ENCODE assay signal across 8 cellular contexts in the genomic region with DNA sequence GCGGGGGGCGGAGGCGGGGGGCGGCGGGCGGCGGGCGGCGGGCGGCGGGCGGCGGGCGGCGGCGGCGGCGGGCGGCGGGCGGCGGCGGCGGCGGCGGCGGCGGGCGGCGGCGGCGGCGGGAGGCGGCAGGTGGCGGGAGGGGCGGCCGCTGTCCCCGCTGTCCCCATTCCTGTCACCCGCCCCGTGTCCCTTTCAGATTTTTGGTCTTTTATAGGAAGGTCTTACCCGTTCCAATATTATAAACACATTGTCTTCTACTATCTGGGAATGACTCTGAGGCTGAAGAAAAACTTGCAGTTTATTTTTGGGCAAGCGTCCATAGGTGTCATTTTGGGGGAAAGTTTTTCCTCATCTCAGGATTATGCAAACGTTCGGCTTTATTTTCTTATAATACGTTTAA. TPM values are rescaled to one million over a fixed set of nuclear protein-coding genes. Genes with fewer than 3 reads are reported as not detected.
DNase-seq lines count a peak whose midpoint lies in the region; ATAC-seq and TF ChIP-seq lines count a peak whose summit lies in the region.

No MANE protein-coding gene starts in this region.

- intact Hi-C loops in lower lobe of right lung (cut with DNase I) (no loop called here), upper lobe of right lung (cut with DNase I) (no loop called here)

- peaks cover 21% of the 10 kb centered on the region for H3K4me1 Mint-ChIP-seq in brain

- H3K4me1 ChIP-seq in lower lobe of right lung, result peaks cover 6% of the 10 kb centered on the region
- H3K4me1 ChIP-seq in upper lobe of right lung, result peaks cover 5% of the 10 kb centered on the region

- TF ChIP-seq CTCF in brain (conservative IDR thresholded peaks at IDR 0.05) (no peak), lower lobe of right lung (IDR thresholded peaks at IDR 0.05) (no peak), upper lobe of right lung (IDR thresholded peaks at IDR 0.05) (no peak)

- no peaks in the 10 kb centered on the region for H3K9me3 ChIP-seq in lower lobe of right lung
- H3K9me3 ChIP-seq in upper lobe of right lung, result no peaks in the 10 kb centered on the region

- H3K36me3 ChIP-seq in lower lobe of right lung, result no peaks in the 10 kb centered on the region
- no peaks in the 10 kb centered on the region for H3K36me3 ChIP-seq in upper lobe of right lung

- peak overlapping the region; percentile 90 to 98 (median 95) for H3K27ac Mint-ChIP-seq in brain

- no peak for ATAC-seq in lower lobe of right lung
- no peak for ATAC-seq in upper lobe of right lung
- no peak for ATAC-seq in HG03442 (IDR thresholded peaks at IDR 0.05; ENCODE audit: unreplicated experiment)
- ATAC-seq in GM21619 (IDR thresholded peaks at IDR 0.05; ENCODE audit: unreplicated experiment), result no peak

- H3K4me3 Mint-ChIP-seq in brain, result peak overlapping the region; percentile 89 to 96 (median 94)

- H3K27me3 Mint-ChIP-seq in brain, result peaks cover 9% of the 10 kb centered on the region

- H3K4me3 ChIP-seq in lower lobe of right lung (peak overlapping the region; percentile 57), upper lobe of right lung (peak overlapping the region; percentile 61)

- H3K36me3 Mint-ChIP-seq in brain, result peaks cover 16% of the 10 kb centered on the region

- no peaks in the 10 kb centered on the region for H3K27me3 ChIP-seq in lower lobe of right lung (ENCODE audit: low read depth)
- no peaks in the 10 kb centered on the region for H3K27me3 ChIP-seq in upper lobe of right lung

- H3K9me3 Mint-ChIP-seq in brain, result peaks cover 0 to 12% (median 5%) of the 10 kb centered on the region in 5 experiments

- H3K27ac ChIP-seq in lower lobe of right lung (peak overlapping the region; percentile 67), upper lobe of right lung (peak overlapping the region; percentile 71)

- DNase-seq in NCI-H1694 treated with DMSO at 0.1 percent for 48 hours (lab: John Stamatoyannopoulos, UW) (peak; percentile 35), NCI-H1694 (lab: John Stamatoyannopoulos, UW) (no peak), NCI-H1092 (lab: John Stamatoyannopoulos, UW) (peak; percentile 28), lower lobe of right lung (no peak), upper lobe of right lung (no peak)

RNA-seq across cellular contexts. Expression of a gene that starts 0.5 kb away (rescaled TPM):
- 9.3 TPM for polyA plus RNA-seq in brain (ENCODE audit: insufficient read depth, low read depth, low replicate concordance)
- total RNA-seq in lower lobe of right lung (2.7 TPM), upper lobe of right lung (3.9 TPM)

RNA-seq across cellular contexts. Expression of a gene that starts 25.2 kb away (rescaled TPM):
- polyA plus RNA-seq in brain (ENCODE audit: insufficient read depth, low read depth, low replicate concordance), result not detected
- total RNA-seq in lower lobe of right lung (not detected), upper lobe of right lung (not detected)

Comparison
In these comparisons a context has a peak if more than half of its experiments do, and no peak if none do; other contexts are left out.
1. DNase-seq: peak in NCI-H1694 treated with DMSO at 0.1 percent for 48 hours (single experiment) and NCI-H1092 (single experiment); none in NCI-H1694 (single experiment), lower lobe of right lung (single experiment) and upper lobe of right lung (single experiment).